In the genomic region with DNA sequence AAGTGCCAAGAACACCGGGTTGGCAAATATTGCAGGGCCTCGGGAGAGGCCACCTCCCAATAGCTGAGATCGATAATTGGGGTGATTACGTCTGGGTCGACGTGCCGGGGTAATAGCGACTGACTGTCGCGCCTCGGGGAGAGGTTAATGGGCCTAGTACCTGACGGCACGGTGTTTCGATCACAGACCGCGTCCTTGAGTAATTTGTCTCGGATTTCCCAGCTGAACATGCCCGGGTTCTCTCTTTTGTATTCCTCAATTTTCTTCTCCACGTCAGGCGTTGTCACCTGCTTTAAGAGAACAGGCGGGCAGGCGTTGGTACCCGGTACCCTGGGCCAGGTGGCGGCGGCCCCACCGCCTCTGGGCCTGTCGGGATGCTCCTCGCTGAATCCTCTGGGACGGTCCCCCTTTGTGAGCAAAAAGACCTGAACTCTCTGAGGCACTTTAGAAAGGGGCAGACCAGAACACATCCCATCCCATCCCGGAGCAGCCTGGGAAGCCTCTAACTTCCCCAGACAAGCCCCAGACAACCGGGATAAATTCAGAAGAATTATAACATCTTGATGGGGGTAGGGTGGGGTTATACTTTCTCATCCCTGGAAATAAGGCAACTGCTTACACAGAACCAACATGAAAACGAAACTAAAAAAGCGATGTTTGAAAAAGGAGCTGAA, we compare ENCODE assay signal across 8 cellular contexts. TPM values are rescaled to one million over a fixed set of nuclear protein-coding genes. Genes with fewer than 3 reads are reported as not detected.
A peak's percentile ranks its signal among the peaks of the same experiment; 100 is the strongest.
DNase-seq lines count a peak whose midpoint lies in the region; ATAC-seq and TF ChIP-seq lines count a peak whose summit lies in the region.

No MANE protein-coding gene starts in this region.

- peaks cover 34% of the 10 kb centered on the region for H3K4me1 Mint-ChIP-seq in CD4-positive, alpha-beta T cell (ENCODE audit: low read depth)
- H3K4me1 Mint-ChIP-seq in endothelial cell (ENCODE audit: unreplicated experiment) = peaks cover 61% of the 10 kb centered on the region
- H3K4me1 Mint-ChIP-seq in neural progenitor cell = peaks cover 76% of the 10 kb centered on the region

- intact Hi-C loops in CD4-positive, alpha-beta T cell (cut with DNase I, micrococcal nuclease) = no loop called here

- H3K27me3 Mint-ChIP-seq in CD4-positive, alpha-beta T cell = peaks cover 92% of the 10 kb centered on the region
- H3K27me3 Mint-ChIP-seq in endothelial cell (ENCODE audit: unreplicated experiment) = peaks cover 52% of the 10 kb centered on the region
- peaks cover 53% of the 10 kb centered on the region for H3K27me3 Mint-ChIP-seq in neural progenitor cell (ENCODE audit: insufficient read depth, low read depth)

- peak overlapping the region; percentile 32 for H3K4me2 ChIP-seq in neural progenitor cell

- H3K9me3 Mint-ChIP-seq in CD4-positive, alpha-beta T cell = no peaks in the 10 kb centered on the region
- no peaks in the 10 kb centered on the region for H3K9me3 Mint-ChIP-seq in endothelial cell (ENCODE audit: unreplicated experiment)
- peaks cover 6% of the 10 kb centered on the region for H3K9me3 Mint-ChIP-seq in neural progenitor cell

- H3K4me1 ChIP-seq in neural progenitor cell = peaks cover 53% of the 10 kb centered on the region

- H3K27ac Mint-ChIP-seq in CD4-positive, alpha-beta T cell = no peak overlapping the region
- H3K27ac Mint-ChIP-seq in endothelial cell (ENCODE audit: unreplicated experiment) = peak overlapping the region; percentile 32
- H3K27ac Mint-ChIP-seq in neural progenitor cell = peak overlapping the region; percentile 95

- H3F3A ChIP-seq in neural progenitor cell (ENCODE audit: low read depth) = peaks cover 51% of the 10 kb centered on the region

- no peak for TF ChIP-seq CTCF in CD4-positive, alpha-beta T cell (IDR thresholded peaks at IDR 0.05)
- TF ChIP-seq CTCF in endothelial cell (IDR thresholded peaks at IDR 0.05; ENCODE audit: unreplicated experiment) (no peak), neural progenitor cell (IDR thresholded peaks at IDR 0.05) (no peak)

- H3K36me3 Mint-ChIP-seq in CD4-positive, alpha-beta T cell (ENCODE audit: low read depth) = no peaks in the 10 kb centered on the region
- H3K36me3 Mint-ChIP-seq in endothelial cell (ENCODE audit: low read depth, unreplicated experiment) (peaks cover 9% of the 10 kb centered on the region), neural progenitor cell (peaks cover 56% of the 10 kb centered on the region)

- CTCF ChIA-PET in CD4-positive, alpha-beta T cell (lab: Charles Lee) = no interaction called here

- H3K79me2 ChIP-seq in neural progenitor cell (ENCODE audit: low read depth) = no peaks in the 10 kb centered on the region

- ATAC-seq in CD4-positive, alpha-beta T cell (ENCODE audit: poor library complexity) = no peak
- ATAC-seq in GM19467 (IDR thresholded peaks at IDR 0.05; ENCODE audit: unreplicated experiment) (no peak), GM21515 (IDR thresholded peaks at IDR 0.05; ENCODE audit: unreplicated experiment) (no peak)

- peaks cover 86% of the 10 kb centered on the region for H4K20me1 ChIP-seq in neural progenitor cell (ENCODE audit: low read depth)

- H3K9ac ChIP-seq in neural progenitor cell = no peak overlapping the region

- no peak overlapping the region for H3K27ac ChIP-seq in CD4-positive, alpha-beta T cell (ENCODE audit: low read depth, low read length)
- H3K27ac ChIP-seq in neural progenitor cell = no peak overlapping the region

- H3K36me3 ChIP-seq in neural progenitor cell = no peaks in the 10 kb centered on the region

- peaks cover 3% of the 10 kb centered on the region for H3K9me3 ChIP-seq in CD4-positive, alpha-beta T cell (ENCODE audit: control insufficient read depth, low read length)
- H3K9me3 ChIP-seq in neural progenitor cell (ENCODE audit: low read depth) = no peaks in the 10 kb centered on the region

- no peak overlapping the region for H2AFZ ChIP-seq in neural progenitor cell (replicated peaks)

- no peak overlapping the region for H3K4me3 ChIP-seq in neural progenitor cell

- peak overlapping the region; percentile 75 for H3K4me3 Mint-ChIP-seq in CD4-positive, alpha-beta T cell
- H3K4me3 Mint-ChIP-seq in endothelial cell (ENCODE audit: unreplicated experiment) = peak overlapping the region; percentile 52
- peak overlapping the region; percentile 98 for H3K4me3 Mint-ChIP-seq in neural progenitor cell

- DNase-seq in CD4-positive, alpha-beta T cell = no peak
- DNase-seq in OCI-M1 (lab: John Stamatoyannopoulos, UW) = peak; percentile 58
- no peak for DNase-seq in endothelial cell (ENCODE audit: low spot score)
- DNase-seq in neural progenitor cell (ENCODE audit: low spot score) = peak; percentile 57
- no peak for DNase-seq in NAMALWA (ENCODE audit: low spot score)
- no peak for DNase-seq in NCI-H82 (lab: John Stamatoyannopoulos, UW)

- POLR2A ChIA-PET in CD4-positive, alpha-beta T cell (lab: Charles Lee) = no interaction called here

- H3K27me3 ChIP-seq in CD4-positive, alpha-beta T cell (ENCODE audit: control insufficient read depth, insufficient read depth, low read length) = peaks cover 95% of the 10 kb centered on the region
- peaks cover 99% of the 10 kb centered on the region for H3K27me3 ChIP-seq in neural progenitor cell

RNA-seq across cellular contexts. Expression of gene PAX3, which starts 3.3 kb away (rescaled TPM):
- total RNA-seq in CD4-positive, alpha-beta T cell = not detected
- 16.5 TPM for total RNA-seq in endothelial cell (ENCODE audit: unreplicated experiment)
- total RNA-seq in neural progenitor cell (ENCODE audit: low replicate concordance) = 4.6 and 4.9 TPM in 2 replicates

Comparison
In these comparisons a context has a peak if more than half of its experiments do, and no peak if none do; other contexts are left out.
1. DNase-seq: peak in OCI-M1 (single experiment) and neural progenitor cell (single experiment); none in CD4-positive, alpha-beta T cell (0 of 10), endothelial cell (single experiment), NAMALWA (single experiment) and NCI-H82 (single experiment).
2. Peak in every context shown above with its lines, with median percentiles within 50 percentile points of each other: H3K4me3 Mint-ChIP-seq.